ENCODE assay signal across 32 cellular contexts in the genomic region with DNA sequence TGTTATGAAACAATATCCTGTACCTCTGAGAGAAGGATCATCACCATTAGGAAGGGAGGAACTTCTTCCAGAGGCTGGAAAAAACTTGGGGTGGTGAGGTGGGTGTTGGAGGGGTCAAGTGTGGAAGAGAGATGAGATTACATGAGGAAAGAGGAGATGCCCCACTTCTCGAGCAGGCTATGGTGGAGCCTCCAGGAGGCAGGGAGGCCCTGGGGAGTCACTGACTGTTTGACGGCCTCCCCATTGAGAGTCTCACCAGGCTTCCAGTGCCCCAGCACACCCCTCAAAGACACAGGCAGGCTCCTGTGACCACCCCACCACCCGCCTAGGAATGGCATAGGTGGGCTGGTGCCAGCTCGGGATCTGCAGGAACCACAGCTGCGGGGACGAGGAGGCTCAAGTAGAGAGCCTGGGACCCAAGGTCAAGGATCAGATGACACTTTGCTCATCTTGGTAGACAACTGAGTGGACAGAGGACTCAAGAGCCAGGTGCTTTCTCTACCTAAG.
"Had no signal": no experiment of that assay in that cellular context is flagged by ENCODE, and none has a peak within 500 bp of the region (broad histone marks: within the 10 kb centered on the region; RNA-seq: fewer than 3 reads in every experiment).

No MANE protein-coding gene starts in this region.

- H3K36me3 ChIP-seq: adrenal gland, esophagus squamous epithelium, gastroesophageal sphincter, WERI-Rb-1 had no signal

- H3K27ac ChIP-seq: adrenal gland, body of pancreas, esophagus squamous epithelium, gastroesophageal sphincter, WERI-Rb-1 had no signal

- H3K4me1 ChIP-seq: adrenal gland, body of pancreas, esophagus squamous epithelium, gastroesophageal sphincter had no signal

- H3K9me3 Mint-ChIP-seq: activated B cell treated with CpG ODN at 0.5 μM for 24 hours; activated CD4-positive, alpha-beta memory T cell treated with anti-CD3 and anti-CD28 coated beads for 36 hours; activated CD4-positive, alpha-beta T cell treated with anti-CD3 and anti-CD28 coated beads, Interleukin-2, amount 10 ng/mL, durations not matched to agents 24 days and 14 days; activated naive CD4-positive, alpha-beta T cell treated with anti-CD3 and anti-CD28 coated beads for 36 hours; activated naive CD4-positive, alpha-beta T cell treated with anti-CD3 and anti-CD28 coated beads, Interleukin-2, amount 50 U/mL, for 24 hours; activated naive CD8-positive, alpha-beta T cell treated with anti-CD3 and anti-CD28 coated beads for 36 hours; activated naive CD8-positive, alpha-beta T cell treated with anti-CD3 and anti-CD28 coated beads, Interleukin-2, amount 50 U/mL, for 24 hours; activated T-helper 1 cell treated with anti-CD3 and anti-CD28 coated beads, Interleukin-12 subunit alpha, Interleukin-12 subunit beta, Interleukin-2, Interleukin-4 antibody, amounts not matched to agents 30 ng/mL and 10 ng/mL and 1 ng/mL, durations not matched to agents 14 hours and 24 hours and 36 hours; activated T-helper 2 cell treated with anti-CD3 and anti-CD28 coated beads, Interferon-gamma antibody, Interleukin-2, Interleukin-4, amounts not matched to agents 10 μg/mL and 5 μg/mL and 100 μg/mL, durations not matched to agents 14 hours and 24 hours and 36 hours; T-helper 2 cell treated with Interferon-gamma antibody and Interleukin-4, amounts not matched to agents 5 μg/mL and 100 μg/mL, for 36 hours had no signal

- H3K36me3 Mint-ChIP-seq: activated CD4-positive, alpha-beta memory T cell treated with anti-CD3 and anti-CD28 coated beads for 36 hours; activated CD8-positive, alpha-beta memory T cell treated with anti-CD3 and anti-CD28 coated beads, Interleukin-2, amount 10 ng/mL, durations not matched to agents 7 days and 5 days; activated naive CD4-positive, alpha-beta T cell treated with anti-CD3 and anti-CD28 coated beads, Interleukin-2, amount 50 U/mL, for 24 hours; activated naive CD8-positive, alpha-beta T cell treated with anti-CD3 and anti-CD28 coated beads for 36 hours had no signal

- H3K4me3 Mint-ChIP-seq: activated B cell treated with CpG ODN at 0.5 μM for 24 hours; activated CD4-positive, alpha-beta memory T cell treated with anti-CD3 and anti-CD28 coated beads for 36 hours; activated CD4-positive, alpha-beta T cell treated with anti-CD3 and anti-CD28 coated beads for 36 hours; activated CD4-positive, alpha-beta T cell treated with anti-CD3 and anti-CD28 coated beads, Interleukin-2, amount 10 ng/mL, durations not matched to agents 24 days and 14 days; activated CD8-positive, alpha-beta memory T cell treated with anti-CD3 and anti-CD28 coated beads, Interleukin-2, amount 10 ng/mL, durations not matched to agents 7 days and 5 days; activated CD8-positive, alpha-beta T cell treated with anti-CD3 and anti-CD28 coated beads, Interleukin-2, amount 10 ng/mL, durations not matched to agents 7 days and 5 days; activated naive CD4-positive, alpha-beta T cell treated with anti-CD3 and anti-CD28 coated beads for 36 hours; activated naive CD4-positive, alpha-beta T cell treated with anti-CD3 and anti-CD28 coated beads, Interleukin-2, amount 50 U/mL, for 24 hours; activated naive CD8-positive, alpha-beta T cell treated with anti-CD3 and anti-CD28 coated beads for 36 hours; activated naive CD8-positive, alpha-beta T cell treated with anti-CD3 and anti-CD28 coated beads, Interleukin-2, amount 50 U/mL, for 24 hours; activated T-helper 1 cell treated with anti-CD3 and anti-CD28 coated beads, Interleukin-12 subunit alpha, Interleukin-12 subunit beta, Interleukin-2, Interleukin-4 antibody, amounts not matched to agents 30 ng/mL and 10 ng/mL and 1 ng/mL, durations not matched to agents 14 hours and 24 hours and 36 hours; T-helper 17 cell; T-helper 2 cell treated with Interferon-gamma antibody and Interleukin-4, amounts not matched to agents 5 μg/mL and 100 μg/mL, for 36 hours had no signal

- H3K4me1 Mint-ChIP-seq: activated B cell treated with CpG ODN at 0.5 μM for 24 hours; activated CD4-positive, alpha-beta T cell treated with anti-CD3 and anti-CD28 coated beads for 36 hours; activated CD4-positive, alpha-beta T cell treated with anti-CD3 and anti-CD28 coated beads, Interleukin-2, amount 10 ng/mL, durations not matched to agents 24 days and 14 days; activated CD8-positive, alpha-beta memory T cell treated with anti-CD3 and anti-CD28 coated beads, Interleukin-2, amount 10 ng/mL, durations not matched to agents 7 days and 5 days; T-helper 17 cell had no signal

- H3K9me3 ChIP-seq: body of pancreas, esophagus squamous epithelium, gastroesophageal sphincter had no signal

- H3K27ac Mint-ChIP-seq: activated B cell treated with CpG ODN at 0.5 μM for 24 hours; activated CD4-positive, alpha-beta memory T cell treated with anti-CD3 and anti-CD28 coated beads for 36 hours; activated CD4-positive, alpha-beta T cell treated with anti-CD3 and anti-CD28 coated beads for 36 hours; activated CD4-positive, alpha-beta T cell treated with anti-CD3 and anti-CD28 coated beads, Interleukin-2, amount 10 ng/mL, durations not matched to agents 24 days and 14 days; activated CD8-positive, alpha-beta memory T cell treated with anti-CD3 and anti-CD28 coated beads, Interleukin-2, amount 10 ng/mL, durations not matched to agents 7 days and 5 days; activated CD8-positive, alpha-beta T cell treated with anti-CD3 and anti-CD28 coated beads, Interleukin-2, amount 10 ng/mL, durations not matched to agents 7 days and 5 days; activated naive CD4-positive, alpha-beta T cell treated with anti-CD3 and anti-CD28 coated beads for 36 hours; activated naive CD4-positive, alpha-beta T cell treated with anti-CD3 and anti-CD28 coated beads, Interleukin-2, amount 50 U/mL, for 24 hours; activated naive CD8-positive, alpha-beta T cell treated with anti-CD3 and anti-CD28 coated beads for 36 hours; activated naive CD8-positive, alpha-beta T cell treated with anti-CD3 and anti-CD28 coated beads, Interleukin-2, amount 50 U/mL, for 24 hours; activated T-helper 1 cell treated with anti-CD3 and anti-CD28 coated beads, Interleukin-12 subunit alpha, Interleukin-12 subunit beta, Interleukin-2, Interleukin-4 antibody, amounts not matched to agents 30 ng/mL and 10 ng/mL and 1 ng/mL, durations not matched to agents 14 hours and 24 hours and 36 hours; activated T-helper 2 cell treated with anti-CD3 and anti-CD28 coated beads, Interferon-gamma antibody, Interleukin-2, Interleukin-4, amounts not matched to agents 10 μg/mL and 5 μg/mL and 100 μg/mL, durations not matched to agents 14 hours and 24 hours and 36 hours; T-helper 17 cell; T-helper 2 cell treated with Interferon-gamma antibody and Interleukin-4, amounts not matched to agents 5 μg/mL and 100 μg/mL, for 36 hours had no signal

- H3K27me3 ChIP-seq: adrenal gland, body of pancreas, gastroesophageal sphincter had no signal

- ATAC-seq: activated CD4-positive, alpha-beta T cell treated with anti-CD3 and anti-CD28 coated beads for 36 hours; activated CD8-positive, alpha-beta memory T cell treated with anti-CD3 and anti-CD28 coated beads, Interleukin-2, amount 10 ng/mL, durations not matched to agents 7 days and 5 days; activated CD8-positive, alpha-beta T cell treated with anti-CD3 and anti-CD28 coated beads, Interleukin-2, amount 10 ng/mL, durations not matched to agents 7 days and 5 days; activated naive CD8-positive, alpha-beta T cell treated with anti-CD3 and anti-CD28 coated beads, Interleukin-2, amount 50 U/mL, for 24 hours; body of pancreas; gastroesophageal sphincter; T-helper 17 cell had no signal

- DNase-seq: activated B cell treated with CpG ODN at 0.5 μM for 24 hours; activated CD4-positive, alpha-beta memory T cell treated with anti-CD3 and anti-CD28 coated beads for 36 hours; activated CD4-positive, alpha-beta T cell treated with anti-CD3 and anti-CD28 coated beads for 36 hours; activated CD4-positive, alpha-beta T cell treated with anti-CD3 and anti-CD28 coated beads, Interleukin-2, amount 10 ng/mL, durations not matched to agents 24 days and 14 days; activated CD4-positive, CD25-positive, alpha-beta regulatory T cell treated with anti-CD3 and anti-CD28 coated beads, Interleukin-2, amount 50 U/mL, for 72 hours; activated CD8-positive, alpha-beta memory T cell treated with anti-CD3 and anti-CD28 coated beads, Interleukin-2, amount 10 ng/mL, durations not matched to agents 7 days and 5 days; activated CD8-positive, alpha-beta memory T cell treated with anti-CD3 and anti-CD28 coated beads, Interleukin-2, amount 50 U/mL, for 4 hours; activated CD8-positive, alpha-beta T cell treated with anti-CD3 and anti-CD28 coated beads, Interleukin-2, amount 10 ng/mL, durations not matched to agents 7 days and 5 days; activated effector memory CD4-positive, alpha-beta T cell treated with anti-CD3 and anti-CD28 coated beads, Interleukin-2, amount 50 U/mL, for 16 hours; activated naive CD4-positive, alpha-beta T cell treated with anti-CD3 and anti-CD28 coated beads for 36 hours; activated naive CD8-positive, alpha-beta T cell treated with anti-CD3 and anti-CD28 coated beads for 36 hours; activated naive CD8-positive, alpha-beta T cell treated with anti-CD3 and anti-CD28 coated beads, Interleukin-2, amount 50 U/mL, for 24 hours; activated T-cell treated with anti-CD3 and anti-CD28 coated beads, Interleukin-2, amount 50 U/mL, for 1 hour; activated T-cell treated with anti-CD3 and anti-CD28 coated beads, Interleukin-2, amount 50 U/mL, for 48 hours; amygdala; aorta; body of pancreas; caudate nucleus; effector memory CD4-positive, alpha-beta T cell; erythroblast; esophagus squamous epithelium; foreskin melanocyte; T-helper 1 cell; T-helper 17 cell; T1000; WERI-Rb-1 had no signal

- H3K4me3 ChIP-seq: adrenal gland, body of pancreas, esophagus squamous epithelium, gastroesophageal sphincter had no signal

- H3K27me3 Mint-ChIP-seq: activated CD4-positive, alpha-beta memory T cell treated with anti-CD3 and anti-CD28 coated beads for 36 hours; activated CD4-positive, alpha-beta T cell treated with anti-CD3 and anti-CD28 coated beads for 36 hours; activated naive CD4-positive, alpha-beta T cell treated with anti-CD3 and anti-CD28 coated beads, Interleukin-2, amount 50 U/mL, for 24 hours; activated naive CD8-positive, alpha-beta T cell treated with anti-CD3 and anti-CD28 coated beads for 36 hours; activated naive CD8-positive, alpha-beta T cell treated with anti-CD3 and anti-CD28 coated beads, Interleukin-2, amount 50 U/mL, for 24 hours had no signal
